In genomic region chr10:43105119-43105792, GRCh38 we compare ENCODE assay signal across 8 cellular contexts. TPM values are rescaled to one million over a fixed set of nuclear protein-coding genes. Genes with fewer than 3 reads are reported as not detected.
DNase-seq lines count a peak whose midpoint lies in the region; ATAC-seq and TF ChIP-seq lines count a peak whose summit lies in the region.

No MANE protein-coding gene starts in this region.

- DNase-seq in ACHN (peak; percentile 74), NCI-H345 (lab: John Stamatoyannopoulos, UW) (peak; percentile 52), dermis blood vessel endothelial cell (peak; percentile 74)
- peak; percentile 71 for DNase-seq in activated CD4-positive, alpha-beta T cell treated with anti-CD3 and anti-CD28 coated beads, Interleukin-2, amount 50 U/mL, for 1 hour
- DNase-seq in stimulated activated CD4-positive, alpha-beta T cell treated with anti-CD3 and anti-CD28 coated beads, Interleukin-2, amount 100 ng/mL, for 24 hours = peak; percentile 83 to 85

- no peaks in the 10 kb centered on the region for H3K36me3 ChIP-seq in liver (ENCODE audit: control insufficient read depth in 4 of 4, insufficient read depth in 3 of 4, low read depth in 1 of 4, low read length in 3 of 4)

- TF ChIP-seq CTCF in liver (IDR thresholded peaks at IDR 0.05; ENCODE audit: low read depth, low read length, missing input control) = peak; percentile 98

- TF ChIP-seq RAD21 in liver (IDR thresholded peaks at IDR 0.05) = peak; percentile 96 to 99

- no peak overlapping the region for H3K9ac ChIP-seq in liver (ENCODE audit: low read depth in 1 of 2, low read length in 2 of 2)

- H3K27me3 ChIP-seq in liver (ENCODE audit: control insufficient read depth in 4 of 4, insufficient read depth in 4 of 4, low read length in 3 of 4) = no peaks in the 10 kb centered on the region

- peak overlapping the region; percentile 11 to 68 (median 59) for H3K4me3 ChIP-seq in liver (ENCODE audit: low read depth in 1 of 3, low read length in 3 of 3)

- H3K27ac ChIP-seq in liver (ENCODE audit: low read depth in 1 of 2, low read length in 2 of 2) = no peak overlapping the region

- peaks cover 3 to 13% (median 8%) of the 10 kb centered on the region in 4 donors for H3K4me1 ChIP-seq in liver (ENCODE audit: control insufficient read depth in 4 of 4, insufficient read depth in 4 of 4, low read length in 3 of 4)

- no peaks in the 10 kb centered on the region for H3K9me3 ChIP-seq in liver (ENCODE audit: control insufficient read depth in 4 of 4, low read length in 3 of 4)

- 2% methylated on average over 64 of the region's 64 CpGs for WGBS in liver

- in situ Hi-C loops in ACHN (cut with HindIII; ENCODE audit: low pct_ligation_motif_present, low pct_unique_long_range_greater_than_20kb, low sequenced_read_pairs) = no loop called here

- peak; percentile 81 for ATAC-seq in GM18517 (IDR thresholded peaks at IDR 0.05; ENCODE audit: unreplicated experiment)
- peak; percentile 76 for ATAC-seq in HG03045 (IDR thresholded peaks at IDR 0.05; ENCODE audit: unreplicated experiment)

TF ChIP-seq in liver, 16 proteins besides CTCF, POLR2A, EP300 and RAD21:
- TF ChIP-seq GABPA (IDR thresholded peaks at IDR 0.05 in 1 of 2, conservative IDR thresholded peaks at IDR 0.05 in 1 of 2) (no peak), YY1 (IDR thresholded peaks at IDR 0.05) (no peak), FOXA1 (IDR thresholded peaks at IDR 0.05) (no peak), SP1 (IDR thresholded peaks at IDR 0.05) (no peak), TAF1 (conservative IDR thresholded peaks at IDR 0.05) (no peak)

RNA-seq across cellular contexts. Expression of gene RET, which starts 28.4 kb away (rescaled TPM):
- total RNA-seq in dermis blood vessel endothelial cell (1.0 and 1.2 TPM in 2 replicates), liver (under 1 TPM; 0.09 to 0.33 TPM)
- polyA plus RNA-seq in liver = 1 to 10 TPM in 1 of 2 donors, not detected in 1; 2.5 TPM

RNA-seq across cellular contexts. Expression of gene CSGALNACT2, which starts 33.0 kb away (rescaled TPM):
- 10.2 and 11.7 TPM in 2 replicates for total RNA-seq in dermis blood vessel endothelial cell
- total RNA-seq in liver = 10 to 100 TPM in 1 of 2 donors, 1 to 10 TPM in 1; 6.1 to 11.0 TPM
- polyA plus RNA-seq in liver = 1 to 10 TPM; 4.1 to 6.0 TPM
